In the genomic region with DNA sequence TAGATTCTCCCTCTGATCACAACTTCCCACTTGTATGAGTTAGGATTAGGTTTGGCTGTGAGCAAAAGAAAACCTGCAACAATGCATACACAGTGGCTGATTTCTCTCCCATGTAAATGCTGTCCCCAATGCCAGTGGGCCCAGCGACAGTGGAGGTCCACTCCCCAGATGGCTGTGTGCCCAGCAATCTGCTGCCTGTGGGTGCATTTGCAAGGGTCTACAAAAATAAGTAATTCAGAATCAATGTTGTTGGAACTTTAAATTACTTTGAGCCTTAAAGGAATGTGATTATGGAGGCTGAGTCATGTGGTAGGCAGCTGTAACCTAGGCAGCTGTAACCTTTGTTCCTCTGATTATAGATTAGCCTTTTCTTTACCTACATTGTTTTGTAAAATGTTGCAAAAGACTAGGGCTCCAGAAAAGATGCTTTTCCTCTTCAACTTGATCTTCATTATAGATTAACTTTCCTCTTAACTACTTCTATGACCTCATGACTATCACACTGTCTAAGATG, we compare ENCODE assay signal across 14 cellular contexts. TPM values are rescaled to one million over a fixed set of nuclear protein-coding genes. Genes with fewer than 3 reads are reported as not detected.
DNase-seq lines count a peak whose midpoint lies in the region; ATAC-seq and TF ChIP-seq lines count a peak whose summit lies in the region.
"Had no signal": no experiment of that assay in that cellular context is flagged by ENCODE, and none has a peak within 500 bp of the region (broad histone marks: within the 10 kb centered on the region; RNA-seq: fewer than 3 reads in every experiment).

No MANE protein-coding gene starts in this region.

- intact Hi-C loops in CD4-positive, alpha-beta memory T cell (cut with micrococcal nuclease) = no loop called here

- POLR2A ChIA-PET in CD4-positive, alpha-beta memory T cell (lab: Charles Lee; ENCODE audit: partially characterized antibody) = no interaction called here

- no peaks in the 10 kb centered on the region for H3K9me3 Mint-ChIP-seq in CD4-positive, alpha-beta memory T cell
- H3K9me3 Mint-ChIP-seq: activated T-cell treated with anti-CD3 and anti-CD28 coated beads, Interleukin-2, amount 50 U/mL, for 72 hours had no signal

- no peak overlapping the region for H3K4me3 Mint-ChIP-seq in CD4-positive, alpha-beta memory T cell
- H3K4me3 Mint-ChIP-seq: activated T-cell treated with anti-CD3 and anti-CD28 coated beads, Interleukin-2, amount 50 U/mL, for 72 hours had no signal

- no peak for DNase-seq in CD4-positive, alpha-beta memory T cell
- DNase-seq in RWPE2 (ENCODE audit: low spot score) (no peak), left lobe of liver (ENCODE audit: low spot score) (no peak), Kasumi-1 (lab: John Stamatoyannopoulos, UW) (no peak)
- DNase-seq in stimulated activated CD4-positive, alpha-beta T cell treated with anti-CD3 and anti-CD28 coated beads, Interleukin-4, amount 100 ng/mL, for 24 hours = no peak
- DNase-seq: activated T-cell treated with anti-CD3 and anti-CD28 coated beads, Interleukin-2, amount 50 U/mL, for 72 hours; DND-41; NCI-H1092 treated with DMSO at 0.1 percent for 48 hours; NCI-H524 treated with DMSO at 0.1 percent for 48 hours; SJCRH30; stimulated activated naive CD4-positive, alpha-beta T cell had no signal

- no peaks in the 10 kb centered on the region for H3K27me3 Mint-ChIP-seq in CD4-positive, alpha-beta memory T cell

- TF ChIP-seq CTCF in RWPE2 (IDR thresholded peaks at IDR 0.05; ENCODE audit: poor library complexity, severe bottlenecking) = no peak

- peak overlapping the region in 4 of 7 donors; percentile 4 to 19 (median 11) for H3K27ac Mint-ChIP-seq in CD4-positive, alpha-beta memory T cell

- no peaks in the 10 kb centered on the region for H3K9me3 ChIP-seq in CD4-positive, alpha-beta memory T cell (ENCODE audit: control insufficient read depth in 1 of 2, low read length in 2 of 2)
- H3K9me3 ChIP-seq in RWPE2 (ENCODE audit: severe bottlenecking) = no peaks in the 10 kb centered on the region
- H3K9me3 ChIP-seq: SJCRH30 had no signal

- no peak overlapping the region for H3K27ac ChIP-seq in CD4-positive, alpha-beta memory T cell (ENCODE audit: low read depth, low read length)
- H3K27ac ChIP-seq in RWPE2 (ENCODE audit: poor library complexity, severe bottlenecking) = no peak overlapping the region
- H3K27ac ChIP-seq: epithelial cell of prostate, HL-60, SJCRH30 had no signal

- H3K27me3 ChIP-seq in CD4-positive, alpha-beta memory T cell (ENCODE audit: insufficient read depth, low read length) = no peaks in the 10 kb centered on the region
- no peaks in the 10 kb centered on the region for H3K27me3 ChIP-seq in RWPE2 (ENCODE audit: insufficient read depth, poor library complexity, severe bottlenecking)
- H3K27me3 ChIP-seq: SJCRH30 had no signal

- H3K36me3 ChIP-seq in CD4-positive, alpha-beta memory T cell (ENCODE audit: insufficient read depth, low read length) = peaks cover 10% of the 10 kb centered on the region
- peaks cover 26% of the 10 kb centered on the region for H3K36me3 ChIP-seq in RWPE2 (ENCODE audit: low read depth)

- CTCF ChIA-PET in CD4-positive, alpha-beta memory T cell (lab: Charles Lee; ENCODE audit: partially characterized antibody) = interaction anchor here (1.2 to 1.8 kb wide), 3 partner anchors 16 to 77 kb away, joined by 4 to 5 read pairs (median 4); no protein-coding TSS in a partner anchor

- H3K4me1 ChIP-seq in CD4-positive, alpha-beta memory T cell (ENCODE audit: insufficient read depth, low read length) = no peaks in the 10 kb centered on the region
- peaks cover 11% of the 10 kb centered on the region for H3K4me1 ChIP-seq in RWPE2 (ENCODE audit: insufficient read depth, poor library complexity, severe bottlenecking)

- ATAC-seq in RWPE2 (ENCODE audit: low read depth) (peak; percentile 47; the same call in 1 of the 3 replicates), left lobe of liver (peak; percentile 51), HG02678 (IDR thresholded peaks at IDR 0.05; ENCODE audit: unreplicated experiment) (no peak)
- ATAC-seq: activated T-cell treated with anti-CD3 and anti-CD28 coated beads, Interleukin-2, amount 50 U/mL, for 72 hours had no signal

- peaks cover 0 to 10% (median 2%) of the 10 kb centered on the region in 4 donors for H3K4me1 Mint-ChIP-seq in CD4-positive, alpha-beta memory T cell

- no peak overlapping the region for H3K4me3 ChIP-seq in CD4-positive, alpha-beta memory T cell (ENCODE audit: low read length in 2 of 2)
- H3K4me3 ChIP-seq in RWPE2 (ENCODE audit: severe bottlenecking) = no peak overlapping the region
- H3K4me3 ChIP-seq: SJCRH30 had no signal

- H3K36me3 Mint-ChIP-seq in CD4-positive, alpha-beta memory T cell = peaks cover 18 to 34% of the 10 kb centered on the region in 2 donors

RNA-seq across cellular contexts. Expression of a gene that starts 14.2 kb away (rescaled TPM):
- total RNA-seq in CD4-positive, alpha-beta memory T cell = 10 to 100 TPM; 17.3 TPM
- polyA plus RNA-seq in CD4-positive, alpha-beta memory T cell = 1 to 10 TPM in 1 of 2 donors, under 1 TPM in 1; 0.28 to 1.2 TPM
- total RNA-seq in left lobe of liver = 9.4 TPM

RNA-seq across cellular contexts. Expression of a gene that starts 22.3 kb away (rescaled TPM):
- 10 to 100 TPM; 70.9 to 72.1 TPM for total RNA-seq in CD4-positive, alpha-beta memory T cell
- 100 to 1,000 TPM; 209 to 229 TPM for polyA plus RNA-seq in CD4-positive, alpha-beta memory T cell
- total RNA-seq in left lobe of liver = 68.1 TPM

RNA-seq across cellular contexts. Expression of a gene that starts 22.4 kb away (rescaled TPM):
- 10 to 100 TPM; 19.8 to 20.5 TPM for total RNA-seq in CD4-positive, alpha-beta memory T cell
- 10 to 100 TPM; 13.3 to 16.0 TPM for polyA plus RNA-seq in CD4-positive, alpha-beta memory T cell
- 15.3 TPM for total RNA-seq in left lobe of liver

RNA-seq across cellular contexts. Expression of a gene that starts 25.5 kb away (rescaled TPM):
- 100 to 1,000 TPM; 114 to 123 TPM for total RNA-seq in CD4-positive, alpha-beta memory T cell
- 100 to 1,000 TPM; 223 to 322 TPM for polyA plus RNA-seq in CD4-positive, alpha-beta memory T cell
- 162 TPM for total RNA-seq in left lobe of liver

RNA-seq across cellular contexts. Expression of a gene that starts 31.8 kb away (rescaled TPM):
- total RNA-seq in CD4-positive, alpha-beta memory T cell = 100 to 1,000 TPM; 167 to 168 TPM
- 10 to 100 TPM; 62.3 to 96.7 TPM for polyA plus RNA-seq in CD4-positive, alpha-beta memory T cell
- 34.6 TPM for total RNA-seq in left lobe of liver
